ENCODE assay signal across 8 cellular contexts in the genomic region with DNA sequence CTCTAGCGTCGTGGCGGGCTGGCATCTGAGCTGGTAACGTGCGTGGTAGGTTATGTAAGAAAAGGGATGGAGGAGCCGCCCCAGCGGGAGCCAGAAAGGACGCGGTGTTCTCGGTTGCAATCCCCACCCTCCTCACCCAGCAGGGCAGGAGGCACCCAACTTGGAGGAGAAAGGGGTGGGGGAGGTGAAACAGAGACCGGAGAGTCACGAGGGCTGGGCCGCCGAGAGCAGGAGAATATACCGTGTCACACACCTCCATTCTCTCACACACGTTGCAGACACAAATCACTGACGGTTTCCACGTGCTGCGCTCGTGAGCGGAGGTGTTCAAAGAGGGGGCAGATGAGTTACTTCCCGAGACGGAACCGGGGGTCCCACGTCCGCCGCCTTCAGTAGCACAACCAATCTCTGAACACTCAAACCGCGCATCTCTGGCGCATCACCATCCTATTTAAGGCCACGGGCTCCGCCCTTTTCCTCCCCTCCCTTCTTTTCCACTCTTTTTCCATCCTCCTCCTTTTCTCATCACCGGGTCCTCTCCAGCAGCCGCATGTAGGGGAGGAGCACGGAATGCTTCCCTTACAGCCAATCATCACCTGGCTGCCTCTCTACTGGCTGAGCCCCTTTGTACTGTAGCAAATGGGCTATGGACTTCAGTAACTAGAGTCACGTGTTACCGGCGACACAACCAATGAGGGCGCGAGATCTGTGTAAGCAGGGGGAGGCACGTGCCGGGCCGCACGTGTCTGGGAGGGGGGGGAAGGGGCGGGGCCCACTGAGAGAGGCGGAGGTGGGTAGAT. TPM values are rescaled to one million over a fixed set of nuclear protein-coding genes. Genes with fewer than 3 reads are reported as not detected.
DNase-seq lines count a peak whose midpoint lies in the region; ATAC-seq and TF ChIP-seq lines count a peak whose summit lies in the region.

A gene with protein sequence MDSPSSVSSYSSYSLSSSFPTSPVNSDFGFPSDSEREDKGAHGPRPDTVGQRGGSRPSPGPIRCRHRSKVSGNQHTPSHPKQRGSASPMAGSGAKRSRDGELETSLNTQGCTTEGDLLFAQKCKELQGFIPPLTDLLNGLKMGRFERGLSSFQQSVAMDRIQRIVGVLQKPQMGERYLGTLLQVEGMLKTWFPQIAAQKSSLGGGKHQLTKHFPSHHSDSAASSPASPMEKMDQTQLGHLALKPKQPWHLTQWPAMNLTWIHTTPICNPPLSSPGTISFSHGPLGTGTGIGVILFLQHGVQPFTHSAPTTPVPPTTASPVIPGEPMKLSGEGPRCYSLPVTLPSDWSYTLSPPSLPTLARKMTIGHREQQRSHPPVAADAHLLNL (plus strand): TSS at position 797 of the 800 bp plus-strand sequence. CDS start 714 bp downstream, outside the sequence.

- peak; percentile 71 for ATAC-seq in HG02938 (IDR thresholded peaks at IDR 0.05; ENCODE audit: unreplicated experiment)

- no peak for TF ChIP-seq CTCF in coronary artery (IDR thresholded peaks at IDR 0.05)

- H3K4me3 ChIP-seq in coronary artery, result peak within 1 kb of the TSS; percentile 81

- H3K27ac ChIP-seq in coronary artery, result peak within 1 kb of the TSS; percentile 94 to 98

- DNase-seq in Daoy (ENCODE audit: low read depth) (peak; percentile 81), NCI-H345 (lab: John Stamatoyannopoulos, UW) (peak; percentile 100), coronary artery (ENCODE audit: low spot score) (peak; percentile 98), kidney glomerular epithelial cell (lab: John Stamatoyannopoulos, UW) (peak; percentile 98), NK-92 (lab: John Stamatoyannopoulos, UW; ENCODE audit: unreplicated experiment) (no peak)
- peak; percentile 67 for DNase-seq in activated CD4-positive, alpha-beta T cell treated with anti-CD3 and anti-CD28 coated beads, Interleukin-2, amount 50 U/mL, for 1 hour
- DNase-seq in stimulated activated CD4-positive, alpha-beta T cell treated with anti-CD3 and anti-CD28 coated beads, Interleukin-12 subunit alpha, Interleukin-12 subunit beta, amount 100 ng/mL, for 48 hours (ENCODE audit: low read depth in 2 of 3, low spot score in 1 of 3), result peak; percentile 62 to 74 (median 63)

RNA-seq across cellular contexts. Expression of the gene that starts here (rescaled TPM):
- not detected in 2 replicates for total RNA-seq in Daoy (2014; rRNA removed; shearing (Covaris generic))

Comparison
In these comparisons a context has a peak if more than half of its experiments do, and no peak if none do; other contexts are left out.
1. Peak in DNase-seq in Daoy; RNA of the gene not detected or under 1 TPM.